In the genomic region with DNA sequence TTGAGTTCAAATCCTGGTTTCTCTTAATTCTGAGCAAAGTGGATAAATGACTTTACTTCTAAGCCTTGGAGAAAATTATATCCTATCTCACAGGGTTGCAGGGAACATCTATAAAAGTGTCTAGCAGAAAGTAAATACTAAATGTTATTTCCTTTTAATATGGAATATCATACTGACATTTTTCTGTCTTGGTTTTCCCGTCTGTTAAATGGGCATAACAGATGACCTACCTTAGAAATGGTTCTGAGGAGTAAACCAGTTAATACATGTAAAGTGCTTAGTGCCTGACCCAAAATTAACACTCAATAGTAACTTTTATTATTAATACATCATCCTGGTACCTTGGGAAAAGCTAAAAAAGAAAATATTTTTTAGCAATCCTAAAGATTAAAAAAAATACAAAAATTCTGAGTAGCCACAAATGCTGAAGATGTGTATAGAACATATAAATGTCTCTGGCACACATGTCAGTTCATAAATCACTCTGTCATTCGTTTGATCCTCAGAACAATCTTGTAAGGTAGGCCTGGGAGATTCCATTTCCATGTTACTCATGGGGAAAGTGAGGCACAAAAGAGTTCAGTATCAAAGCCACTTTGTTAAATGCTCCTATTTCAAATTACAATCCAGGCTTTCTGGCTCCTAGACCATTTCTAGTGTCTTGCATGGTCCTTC, we compare ENCODE assay signal across 1 cellular context.
TF ChIP-seq lines count a peak whose summit lies in the region.

No MANE protein-coding gene starts in this region.

TF ChIP-seq in K562, 482 proteins besides CTCF, POLR2A, EP300 and RAD21:
- TF ChIP-seq HDGF (IDR thresholded peaks at IDR 0.05) (no peak), RBM25 (IDR thresholded peaks at IDR 0.05; ENCODE audit: low read depth, low read length, severe bottlenecking) (peak; percentile 92), YY1 (IDR thresholded peaks at IDR 0.05; ENCODE audit: borderline replicate concordance in 1 of 3, control insufficient read depth in 1 of 3, extremely low read depth in 1 of 3, insufficient read depth in 3 of 3, insufficient read length in 1 of 3, insufficient replicate concordance in 2 of 3, low read depth in 1 of 3, low read length in 2 of 3) (no peak), CREBBP (IDR thresholded peaks at IDR 0.05; ENCODE audit: low read depth, low read length) (no peak), CBX1 (IDR thresholded peaks at IDR 0.05; ENCODE audit: low read depth) (no peak), KDM1A (IDR thresholded peaks at IDR 0.05) (peak in 1 of 2 experiments; percentile 23; a peak in 1 of 4 replicates), ZNF785 (CRISPR knock-in tag; IDR thresholded peaks at IDR 0.05) (no peak), MEIS2 (IDR thresholded peaks at IDR 0.05; ENCODE audit: partially characterized antibody) (peak; percentile 48), ZNF551 (CRISPR knock-in tag; IDR thresholded peaks at IDR 0.05) (no peak), MTA3 (IDR thresholded peaks at IDR 0.05; ENCODE audit: borderline replicate concordance) (no peak), RFX7 (CRISPR knock-in tag; IDR thresholded peaks at IDR 0.05) (no peak), CEBPG (CRISPR knock-in tag; IDR thresholded peaks at IDR 0.05) (no peak), CEBPG (tag; conservative IDR thresholded peaks at IDR 0.05 in 1 of 2, IDR thresholded peaks at IDR 0.05 in 1 of 2) (no peak), ADNP (tag; IDR thresholded peaks at IDR 0.05) (0 out of 2 replicates have a peak, but pooled peaks have one; percentile 43), CBX8 (IDR thresholded peaks at IDR 0.05; ENCODE audit: borderline replicate concordance, extremely low read depth, low read depth, low read length, poor library complexity, severe bottlenecking) (no peak), ETV5 (CRISPR knock-in tag; IDR thresholded peaks at IDR 0.05; ENCODE audit: low read depth) (no peak), BCOR (IDR thresholded peaks at IDR 0.05) (peak; percentile 33; the same call in 1 of the 2 replicates), NR2F6 (CRISPR knock-in tag; IDR thresholded peaks at IDR 0.05) (no peak)
- TF ChIP-seq, protein P1, sequence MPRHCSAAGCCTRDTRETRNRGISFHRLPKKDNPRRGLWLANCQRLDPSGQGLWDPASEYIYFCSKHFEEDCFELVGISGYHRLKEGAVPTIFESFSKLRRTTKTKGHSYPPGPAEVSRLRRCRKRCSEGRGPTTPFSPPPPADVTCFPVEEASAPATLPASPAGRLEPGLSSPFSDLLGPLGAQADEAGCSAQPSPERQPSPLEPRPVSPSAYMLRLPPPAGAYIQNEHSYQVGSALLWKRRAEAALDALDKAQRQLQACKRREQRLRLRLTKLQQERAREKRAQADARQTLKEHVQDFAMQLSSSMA (CRISPR knock-in tag; IDR thresholded peaks at IDR 0.05): no peak
- TF ChIP-seq, protein P2, sequence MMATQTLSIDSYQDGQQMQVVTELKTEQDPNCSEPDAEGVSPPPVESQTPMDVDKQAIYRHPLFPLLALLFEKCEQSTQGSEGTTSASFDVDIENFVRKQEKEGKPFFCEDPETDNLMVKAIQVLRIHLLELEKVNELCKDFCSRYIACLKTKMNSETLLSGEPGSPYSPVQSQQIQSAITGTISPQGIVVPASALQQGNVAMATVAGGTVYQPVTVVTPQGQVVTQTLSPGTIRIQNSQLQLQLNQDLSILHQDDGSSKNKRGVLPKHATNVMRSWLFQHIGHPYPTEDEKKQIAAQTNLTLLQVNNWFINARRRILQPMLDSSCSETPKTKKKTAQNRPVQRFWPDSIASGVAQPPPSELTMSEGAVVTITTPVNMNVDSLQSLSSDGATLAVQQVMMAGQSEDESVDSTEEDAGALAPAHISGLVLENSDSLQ (IDR thresholded peaks at IDR 0.05): peak; percentile 65
